In genomic region chr6:151390276-151391020, GRCh38 we compare ENCODE assay signal across 8 cellular contexts. TPM values are rescaled to one million over a fixed set of nuclear protein-coding genes. Genes with fewer than 3 reads are reported as not detected.
DNase-seq lines count a peak whose midpoint lies in the region; ATAC-seq, FAIRE-seq and TF ChIP-seq lines count a peak whose summit lies in the region.

No MANE protein-coding gene starts in this region.

- no peaks in the 10 kb centered on the region for H3K27me3 Mint-ChIP-seq in T-helper 2 cell treated with Interferon-gamma antibody and Interleukin-4, amounts not matched to agents 5 μg/mL and 100 μg/mL, for 36 hours (ENCODE audit: low read depth)
- no peaks in the 10 kb centered on the region for H3K27me3 Mint-ChIP-seq in astrocyte (ENCODE audit: low read depth, unreplicated experiment)

- H2AFZ ChIP-seq in astrocyte (ENCODE audit: low read depth, low read length) = peak overlapping the region; percentile 59

- DNase-seq in NCI-H187 treated with DMSO at 0.1 percent for 48 hours (lab: John Stamatoyannopoulos, UW) (peak; percentile 70), astrocyte (ENCODE audit: low read depth) (peak; percentile 94), hepatic stellate cell (ENCODE audit: low spot score) (peak; percentile 95), aorta (peak; percentile 99)
- DNase-seq in T-helper 2 cell treated with Interferon-gamma antibody and Interleukin-4, amounts not matched to agents 5 μg/mL and 100 μg/mL, for 36 hours (ENCODE audit: low spot score) = peak; percentile 100

- TF ChIP-seq CTCF in astrocyte (IDR thresholded peaks at IDR 0.05; ENCODE audit: insufficient read depth, low read depth, low read length) = no peak

- intact Hi-C loops in aorta (cut with DNase I) = loop anchor here in 1 of 2 donors (2.0 kb wide), 1 partner anchor 62 kb away; the partner anchor contains the start of gene RMND1

- H3K27ac ChIP-seq in astrocyte (ENCODE audit: low read depth, low read length) (peak overlapping the region; percentile 95), rectal smooth muscle tissue (ENCODE audit: low read depth, low read length) (peak overlapping the region; percentile 99), aorta (ENCODE audit: low read depth in 1 of 2, low read length in 2 of 2) (peak overlapping the region; percentile 77 to 94)

- H3K4me1 Mint-ChIP-seq in T-helper 2 cell treated with Interferon-gamma antibody and Interleukin-4, amounts not matched to agents 5 μg/mL and 100 μg/mL, for 36 hours (ENCODE audit: low read depth) = peaks cover 53% of the 10 kb centered on the region
- H3K4me1 Mint-ChIP-seq in astrocyte (ENCODE audit: low read depth, unreplicated experiment) = peaks cover 30% of the 10 kb centered on the region

- no peaks in the 10 kb centered on the region for H3K27me3 ChIP-seq in astrocyte (ENCODE audit: insufficient read depth, low read length)
- H3K27me3 ChIP-seq in rectal smooth muscle tissue (ENCODE audit: control insufficient read depth, insufficient read depth, low read length) = no peaks in the 10 kb centered on the region
- H3K27me3 ChIP-seq in aorta (ENCODE audit: control insufficient read depth in 1 of 2, insufficient read depth in 2 of 2, low read length in 1 of 2) = no peaks in the 10 kb centered on the region

- 0 to 1% methylated on average over 30 to 104 of the region's 105 CpGs for WGBS in aorta, 2 donors

- no peaks in the 10 kb centered on the region for H3K9me3 Mint-ChIP-seq in T-helper 2 cell treated with Interferon-gamma antibody and Interleukin-4, amounts not matched to agents 5 μg/mL and 100 μg/mL, for 36 hours
- H3K9me3 Mint-ChIP-seq in astrocyte (ENCODE audit: unreplicated experiment) = no peaks in the 10 kb centered on the region

- peak overlapping the region; percentile 40 for H3K4me3 Mint-ChIP-seq in T-helper 2 cell treated with Interferon-gamma antibody and Interleukin-4, amounts not matched to agents 5 μg/mL and 100 μg/mL, for 36 hours
- H3K4me3 Mint-ChIP-seq in astrocyte (ENCODE audit: unreplicated experiment) = peak overlapping the region; percentile 74

- H3K9ac ChIP-seq in astrocyte (ENCODE audit: low read length) = peak overlapping the region; percentile 98
- no peak overlapping the region for H3K9ac ChIP-seq in rectal smooth muscle tissue (ENCODE audit: low read length)

- H3K9me3 ChIP-seq in astrocyte (ENCODE audit: insufficient read depth, low read depth, low read length) = no peaks in the 10 kb centered on the region
- no peaks in the 10 kb centered on the region for H3K9me3 ChIP-seq in aorta (ENCODE audit: control insufficient read depth, low read length)

- peaks cover 3% of the 10 kb centered on the region for H3K36me3 ChIP-seq in astrocyte (ENCODE audit: insufficient read depth, low read length)
- H3K36me3 ChIP-seq in rectal smooth muscle tissue (ENCODE audit: control insufficient read depth, insufficient read depth, low read length) = no peaks in the 10 kb centered on the region
- H3K36me3 ChIP-seq in aorta (ENCODE audit: control insufficient read depth in 1 of 2, insufficient read depth in 2 of 2, low read length in 1 of 2) = no peaks in the 10 kb centered on the region

- H3K27ac Mint-ChIP-seq in T-helper 2 cell treated with Interferon-gamma antibody and Interleukin-4, amounts not matched to agents 5 μg/mL and 100 μg/mL, for 36 hours = peak overlapping the region; percentile 98
- no peak overlapping the region for H3K27ac Mint-ChIP-seq in astrocyte (ENCODE audit: unreplicated experiment)

- H3K36me3 Mint-ChIP-seq in T-helper 2 cell treated with Interferon-gamma antibody and Interleukin-4, amounts not matched to agents 5 μg/mL and 100 μg/mL, for 36 hours (ENCODE audit: low read depth) = peaks cover 32% of the 10 kb centered on the region
- peaks cover 3% of the 10 kb centered on the region for H3K36me3 Mint-ChIP-seq in astrocyte (ENCODE audit: low read depth, unreplicated experiment)

- H3K4me3 ChIP-seq in astrocyte (ENCODE audit: insufficient read depth, low read depth, low read length) = peak overlapping the region; percentile 88
- H3K4me3 ChIP-seq in rectal smooth muscle tissue (ENCODE audit: low read length) = peak overlapping the region; percentile 88
- H3K4me3 ChIP-seq in aorta (ENCODE audit: low read length in 2 of 2) = peak overlapping the region; percentile 95 to 99

- H3K4me2 ChIP-seq in astrocyte (ENCODE audit: low read length) = peak overlapping the region; percentile 96

- peaks cover 38% of the 10 kb centered on the region for H4K20me1 ChIP-seq in astrocyte (ENCODE audit: insufficient read depth, low read length)

- peaks cover 45% of the 10 kb centered on the region for H3K4me1 ChIP-seq in astrocyte (ENCODE audit: insufficient read depth, low read length)
- H3K4me1 ChIP-seq in rectal smooth muscle tissue (ENCODE audit: control insufficient read depth, insufficient read depth, low read length) = peaks cover 18% of the 10 kb centered on the region
- H3K4me1 ChIP-seq in aorta (ENCODE audit: control insufficient read depth in 1 of 2, insufficient read depth in 2 of 2, low read length in 2 of 2) = peaks cover 2 to 15% of the 10 kb centered on the region in 2 donors

- H3K79me2 ChIP-seq in astrocyte (ENCODE audit: insufficient read depth, low read length) = peaks cover 82% of the 10 kb centered on the region

- no peak for FAIRE-seq in astrocyte (lab: Jason Lieb, UNC)

- ATAC-seq in GM18502 (IDR thresholded peaks at IDR 0.05; ENCODE audit: poor library complexity, unreplicated experiment) = peak; percentile 83
- peak; percentile 82 for ATAC-seq in HG02970 (IDR thresholded peaks at IDR 0.05; ENCODE audit: low FRiP score, unreplicated experiment)
- peak; percentile 97 for ATAC-seq in aorta (ENCODE audit: low FRiP score)

RNA-seq across cellular contexts. Expression of gene ZBTB2, which starts 0.9 kb away (rescaled TPM):
- total RNA-seq in astrocyte (19.3 and 20.8 TPM in 2 replicates), aorta (10 to 100 TPM; 10.4 to 14.0 TPM)
- polyA plus RNA-seq in aorta = 1 to 10 TPM; 5.0 to 7.7 TPM

Comparison
In these comparisons a context has a peak if more than half of its experiments do, and no peak if none do; other contexts are left out.
1. Peak in every context shown above with its lines: DNase-seq, ATAC-seq, H3K4me3 ChIP-seq and H3K27ac ChIP-seq.